ENCODE assay signal across 32 cellular contexts in the genomic region with DNA sequence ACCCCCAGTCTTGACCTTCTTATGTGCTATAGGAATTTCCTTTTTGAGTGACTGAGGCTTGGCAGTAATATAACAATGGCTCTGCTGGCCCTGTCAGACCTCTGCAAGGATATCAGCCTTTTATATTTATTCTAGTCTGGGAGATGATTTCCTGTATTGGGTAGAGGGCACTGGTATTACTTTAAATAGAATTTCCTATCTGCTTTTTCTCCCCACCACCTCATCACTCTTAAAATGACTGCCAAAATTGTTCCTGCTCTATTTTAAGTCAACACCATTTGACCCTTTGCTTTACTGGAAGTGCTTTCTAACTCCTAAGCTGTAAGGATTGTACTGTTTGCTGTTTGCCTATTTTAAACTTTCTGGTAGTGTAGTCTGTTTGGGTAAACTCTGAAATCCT.
"Had no signal": no experiment of that assay in that cellular context is flagged by ENCODE, and none has a peak within 500 bp of the region (broad histone marks: within the 10 kb centered on the region; RNA-seq: fewer than 3 reads in every experiment).

No MANE protein-coding gene starts in this region.

- H3K27me3 ChIP-seq: gastroesophageal sphincter, ovary, stomach, suprapubic skin, tibial artery, upper lobe of right lung had no signal

- H3K4me3 ChIP-seq: gastroesophageal sphincter, lower lobe of right lung, ovary, prostate gland, smooth muscle cell, stomach, suprapubic skin, tibial artery, upper lobe of right lung had no signal

- H3K36me3 ChIP-seq: gastroesophageal sphincter, lower lobe of right lung, ovary, prostate gland, stomach, suprapubic skin, tibial artery, upper lobe of right lung, WERI-Rb-1 had no signal

- H3K4me2 ChIP-seq: smooth muscle cell had no signal

- FAIRE-seq: astrocyte, endometrium, kidney had no signal

- DNase-seq: activated CD4-positive, alpha-beta T cell treated with anti-CD3 and anti-CD28 coated beads for 48 hours; activated CD4-positive, alpha-beta T cell treated with anti-CD3 and anti-CD28 coated beads, Interleukin-2, amount 50 U/mL, for 48 hours; activated CD8-positive, alpha-beta memory T cell treated with anti-CD3 and anti-CD28 coated beads for 24 hours; activated effector memory CD4-positive, alpha-beta T cell treated with anti-CD3 and anti-CD28 coated beads, Interleukin-2, amount 50 U/mL, for 16 hours; activated naive CD4-positive, alpha-beta T cell treated with anti-CD3 and anti-CD28 coated beads for 36 hours; amniotic stem cell; effector CD4-positive, alpha-beta T cell; hypothalamus; immature natural killer cell; kidney; lower lobe of right lung; mesenchymal stem cell; ovary; retina; stimulated activated CD4-positive, alpha-beta T cell treated with anti-CD3 and anti-CD28 coated beads, Interleukin-1b, Interleukin-23, amount 100 ng/mL, for 48 hours; stimulated activated CD4-positive, alpha-beta T cell treated with anti-CD3 and anti-CD28 coated beads, Interleukin-4, amount 100 ng/mL, for 4 hours; stimulated activated CD8-positive, alpha-beta memory T cell treated with anti-CD3 and anti-CD28 coated beads, Interleukin-4, amount 100 ng/mL, for 48 hours; stimulated activated naive B cell treated with anti-CD40 and anti-IgM and Interleukin-4, amounts not matched to agents 10 μg/mL and 1 μg/mL and 100 μg/mL, for 72 hours; stomach; SW 1271; T-helper 17 cell; T1000; tibial artery; upper lobe of right lung; WERI-Rb-1 had no signal

- ATAC-seq: activated CD4-positive, CD25-positive, alpha-beta regulatory T cell treated with anti-CD3 and anti-CD28 coated beads, Interleukin-2, amount 50 U/mL, for 24 hours; gastroesophageal sphincter; lower lobe of right lung; stimulated activated naive B cell treated with anti-CD40 and anti-IgM and Interleukin-4, amounts not matched to agents 10 μg/mL and 1 μg/mL and 100 μg/mL, for 72 hours; T-helper 17 cell; upper lobe of right lung had no signal

- H3K9me3 ChIP-seq: gastroesophageal sphincter, lower lobe of right lung, ovary, prostate gland, stomach, suprapubic skin, tibial artery, upper lobe of right lung had no signal

- H3K4me1 ChIP-seq: lower lobe of right lung, prostate gland, suprapubic skin, tibial artery, upper lobe of right lung had no signal

- H3K27ac ChIP-seq: lower lobe of right lung, ovary, prostate gland, stomach, suprapubic skin, tibial artery, upper lobe of right lung, WERI-Rb-1 had no signal
